ENCODE assay signal across 19 cellular contexts in the genomic region with DNA sequence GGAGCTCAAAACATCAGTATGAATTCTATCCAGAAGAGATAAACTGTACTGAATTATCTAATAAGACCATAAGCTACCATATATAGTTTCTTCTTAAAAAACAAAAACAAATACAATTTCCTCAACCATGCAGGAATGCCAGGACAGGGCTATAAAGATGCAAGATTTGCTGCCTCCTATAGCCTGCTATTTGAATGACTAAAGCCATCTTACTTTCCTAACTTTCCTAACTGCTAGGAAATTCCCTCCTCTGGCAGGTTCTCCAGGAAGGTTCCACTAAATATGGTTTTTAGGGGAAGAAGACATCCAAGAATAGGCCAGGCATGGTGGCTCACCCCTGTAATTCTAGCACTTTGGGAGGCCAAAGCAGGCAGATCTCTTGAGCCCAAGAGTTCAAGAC. TPM values are rescaled to one million over a fixed set of nuclear protein-coding genes. Genes with fewer than 3 reads are reported as not detected.
DNase-seq lines count a peak whose midpoint lies in the region; ATAC-seq and TF ChIP-seq lines count a peak whose summit lies in the region.
"Had no signal": no experiment of that assay in that cellular context is flagged by ENCODE, and none has a peak within 500 bp of the region (broad histone marks: within the 10 kb centered on the region; RNA-seq: fewer than 3 reads in every experiment).

No MANE protein-coding gene starts in this region.

- no TSS peak for BruUV-seq in HCT116 (replicated peaks; lab: Mats Ljungman, UMichigan)

- H3K9me3 ChIP-seq in HCT116 (ENCODE audit: control insufficient read depth in 1 of 2, insufficient read depth in 1 of 2, low read depth in 1 of 2, low read length in 2 of 2): no peaks in the 10 kb centered on the region
- H3K9me3 ChIP-seq: SK-N-SH had no signal

- H3K36me3 Mint-ChIP-seq in chondrocyte (ENCODE audit: low read depth): no peaks in the 10 kb centered on the region

- H3K27me3 Mint-ChIP-seq in chondrocyte (ENCODE audit: low read depth): no peaks in the 10 kb centered on the region
- H3K27me3 Mint-ChIP-seq: CD8-positive, alpha-beta memory T cell had no signal

- no peaks in the 10 kb centered on the region for H3K79me2 ChIP-seq in HCT116 (ENCODE audit: insufficient read depth, low read length)

- H3K9me2 ChIP-seq in HCT116 (ENCODE audit: insufficient read depth): no peaks in the 10 kb centered on the region
- H3K9me2 ChIP-seq: SK-N-SH had no signal

- H3K9me3 Mint-ChIP-seq in chondrocyte (ENCODE audit: low read depth): no peaks in the 10 kb centered on the region
- H3K9me3 Mint-ChIP-seq: CD8-positive, alpha-beta memory T cell had no signal

- TF ChIP-seq RAD21 in HCT116 (IDR thresholded peaks at IDR 0.05; ENCODE audit: low read depth): peak; percentile 29; the same call in 1 of the 2 replicates

- TF ChIP-seq CTCF in HCT116 (IDR thresholded peaks at IDR 0.05 in 2 of 3, conservative IDR thresholded peaks at IDR 0.05 in 1 of 3; ENCODE audit: borderline replicate concordance in 1 of 3, insufficient read depth in 1 of 3, low read depth in 2 of 3, low read length in 2 of 3) (no peak), chondrocyte (IDR thresholded peaks at IDR 0.05) (peak; percentile 19), fibroblast of villous mesenchyme (IDR thresholded peaks at IDR 0.05; ENCODE audit: insufficient read depth, low read depth, low read length) (peak; percentile 11), brain microvascular endothelial cell (IDR thresholded peaks at IDR 0.05; ENCODE audit: low read depth, low read length, missing control alignments) (no peak)

- POLR2A ChIA-PET in HCT116 (lab: Charles Lee): no interaction called here

- no peaks in the 10 kb centered on the region for H4K20me1 ChIP-seq in HCT116 (ENCODE audit: insufficient read depth)

- in situ Hi-C loops in brain microvascular endothelial cell (cut with HindIII; ENCODE audit: low pct_ligation_motif_present, low sequenced_read_pairs): no loop called here

- no peak overlapping the region for H3K9ac ChIP-seq in HCT116 (ENCODE audit: low read length)
- H3K9ac ChIP-seq: SK-N-SH had no signal

- H3K36me3 ChIP-seq in HCT116 (ENCODE audit: control insufficient read depth in 1 of 2, insufficient read depth in 2 of 2, low read length in 2 of 2): no peaks in the 10 kb centered on the region
- H3K36me3 ChIP-seq in brain microvascular endothelial cell (replicated peaks): no peaks in the 10 kb centered on the region

- no peak overlapping the region for H2AFZ ChIP-seq in HCT116 (ENCODE audit: low read depth, low read length, poor library complexity, severe bottlenecking)

- no peak overlapping the region for H3K4me3 ChIP-seq in HCT116 (replicated peaks in 1 of 2; ENCODE audit: low read depth in 1 of 2, low read length in 2 of 2)
- H3K4me3 ChIP-seq in fibroblast of villous mesenchyme (ENCODE audit: low read depth, low read length): no peak overlapping the region
- no peak overlapping the region for H3K4me3 ChIP-seq in brain microvascular endothelial cell (ENCODE audit: low read depth, low read length)

- DNase-seq in ELR (ENCODE audit: low read depth) (peak; percentile 30), HCT116 (ENCODE audit: low read depth, low spot score) (no peak), chondrocyte (ENCODE audit: low spot score) (no peak), fibroblast of villous mesenchyme (ENCODE audit: low read depth) (peak; percentile 4), brain microvascular endothelial cell (no peak)
- DNase-seq in activated effector memory CD4-positive, alpha-beta T cell treated with anti-CD3 and anti-CD28 coated beads, Interleukin-2, amount 50 U/mL, for 16 hours: no peak
- DNase-seq: Calu3; CD8-positive, alpha-beta memory T cell; DMS53; EL; Karpas-422; NCI-H187; NCI-H446; NCI-H526; RPMI8226; SIG-M5; SK-N-SH had no signal

- H3K4me3 Mint-ChIP-seq in chondrocyte (ENCODE audit: unreplicated experiment): no peak overlapping the region
- H3K4me3 Mint-ChIP-seq: CD8-positive, alpha-beta memory T cell had no signal

- peaks cover 5% of the 10 kb centered on the region for H3K4me1 Mint-ChIP-seq in chondrocyte (ENCODE audit: low read depth)
- H3K4me1 Mint-ChIP-seq: CD8-positive, alpha-beta memory T cell had no signal

- H3K4me2 ChIP-seq in HCT116 (ENCODE audit: low read length): no peak overlapping the region
- H3K4me2 ChIP-seq: SK-N-SH had no signal

- CTCF ChIA-PET in HCT116 (lab: Charles Lee): no interaction called here

- H3K4me1 ChIP-seq in HCT116 (ENCODE audit: control insufficient read depth in 1 of 2, insufficient read depth in 2 of 2, low read length in 2 of 2): no peaks in the 10 kb centered on the region

- intact Hi-C loops in HCT116 (cut with micrococcal nuclease): loop anchor here (5.0 kb wide), 1 partner anchor 69 kb away; no protein-coding TSS in a partner anchor

- H3K27me3 ChIP-seq in HCT116 (ENCODE audit: insufficient read depth, low read length) (no peaks in the 10 kb centered on the region), brain microvascular endothelial cell (replicated peaks) (no peaks in the 10 kb centered on the region)

- RAD21 ChIA-PET in HCT116 (lab: Charles Lee; ENCODE audit: low non-redundant PET in 1 of 2, low total read pairs in 2 of 2, uncharacterized antibody in 2 of 2, unreplicated experiment in 2 of 2): no interaction called here

- H3K27ac ChIP-seq in HCT116 (ENCODE audit: low read depth, low read length) (no peak overlapping the region), brain microvascular endothelial cell (no peak overlapping the region)
- H3K27ac ChIP-seq: C4-2B had no signal

- no peak overlapping the region for H3K27ac Mint-ChIP-seq in chondrocyte (ENCODE audit: unreplicated experiment)
- H3K27ac Mint-ChIP-seq: CD8-positive, alpha-beta memory T cell had no signal

- ATAC-seq in HCT116 (peak; percentile 44; the same call in 1 of the 2 replicates), GM18502 (IDR thresholded peaks at IDR 0.05; ENCODE audit: poor library complexity, unreplicated experiment) (no peak)

- no peak for TF ChIP-seq POLR2A in HCT116 (IDR thresholded peaks at IDR 0.05; ENCODE audit: borderline replicate concordance, extremely low read depth, insufficient read depth, insufficient read length)

TF ChIP-seq in HCT116, 20 proteins besides CTCF, POLR2A, EP300 and RAD21:
- no peak for TF ChIP-seq EGR1 (IDR thresholded peaks at IDR 0.05; ENCODE audit: low read depth)
- no peak for TF ChIP-seq ZNF274 (IDR thresholded peaks at IDR 0.05; ENCODE audit: low read depth, low read length)
- no peak for TF ChIP-seq FOSL1 (IDR thresholded peaks at IDR 0.05; ENCODE audit: low read depth)
- no peak for TF ChIP-seq ELF1 (IDR thresholded peaks at IDR 0.05; ENCODE audit: borderline replicate concordance, low read depth)
- TF ChIP-seq ZFX (IDR thresholded peaks at IDR 0.05): no peak
- TF ChIP-seq POLR2AphosphoS5 (IDR thresholded peaks at IDR 0.05; ENCODE audit: low read depth, low read length): no peak

RNA-seq across cellular contexts. Expression of a gene that starts 15.1 kb away (rescaled TPM):
- total RNA-seq in HCT116 (2021; ENCODE audit: unreplicated experiment) (4.3 TPM), chondrocyte (2.7 to 4.4 TPM (median 3.1 TPM) in 3 replicates), fibroblast of villous mesenchyme (2.9 and 3.9 TPM in 2 replicates)
- polyA plus RNA-seq in HCT116 (2012): 0.79 and 0.91 TPM in 2 replicates

Comparison
In these comparisons a context has a peak if more than half of its experiments do, and no peak if none do; other contexts are left out.
1. DNase-seq: peak in ELR (single experiment) and fibroblast of villous mesenchyme (single experiment); none in HCT116 (single experiment), chondrocyte (single experiment), activated effector memory CD4-positive, alpha-beta T cell treated with anti-CD3 and anti-CD28 coated beads, Interleukin-2, amount 50 U/mL, for 16 hours (single experiment) and brain microvascular endothelial cell (single experiment).
2. CTCF ChIP-seq: peak in chondrocyte (single experiment) and fibroblast of villous mesenchyme (single experiment); none in HCT116 (0 of 3) and brain microvascular endothelial cell (single experiment).